24 cellular contexts compared by ENCODE assay signal in the genomic region with DNA sequence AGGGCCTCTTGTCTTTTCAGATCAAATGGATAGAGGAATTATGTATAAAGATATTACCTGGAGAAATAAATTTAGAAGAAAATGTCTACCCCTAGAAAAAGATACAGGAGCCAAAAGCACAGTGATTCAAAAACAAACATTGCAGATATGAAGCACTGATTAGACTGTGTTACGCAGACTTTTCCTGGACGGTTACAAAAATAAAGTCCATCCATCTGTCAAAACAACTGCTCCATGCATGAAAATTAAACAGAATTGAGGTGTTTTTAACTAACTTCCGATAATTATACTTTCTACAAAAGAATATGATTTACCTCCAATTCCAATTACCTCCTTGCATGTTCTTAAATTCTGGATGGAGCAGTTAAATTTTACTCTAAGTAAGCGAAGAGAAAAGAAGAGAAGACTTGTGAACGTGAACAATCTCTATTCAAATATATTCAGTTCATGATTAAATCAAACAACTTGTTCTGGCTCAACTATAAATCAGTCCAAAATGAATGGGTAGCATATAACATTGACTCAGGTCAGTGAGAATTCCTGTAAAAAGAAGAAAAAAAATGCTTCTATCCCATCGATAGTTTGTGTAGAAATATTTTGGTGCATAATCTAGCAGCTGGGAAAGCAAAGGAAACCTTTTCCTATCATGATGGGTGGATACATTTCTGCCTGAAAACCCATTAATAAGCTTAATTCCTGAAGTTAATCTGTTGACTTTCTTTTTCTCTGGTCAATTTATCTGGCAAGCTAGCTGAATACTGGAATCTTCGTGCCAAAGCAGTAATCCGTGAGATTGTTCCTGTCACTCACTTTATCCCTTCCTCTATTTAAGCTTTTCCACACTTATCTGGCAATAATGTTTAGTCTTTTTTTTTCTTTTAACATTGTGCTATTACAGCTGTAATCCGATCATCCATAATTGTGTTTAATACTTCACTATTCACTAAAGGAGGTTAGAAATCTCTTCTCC.
DNase-seq lines count a peak whose midpoint lies in the region; ATAC-seq and TF ChIP-seq lines count a peak whose summit lies in the region.
"Had no signal": no experiment of that assay in that cellular context is flagged by ENCODE, and none has a peak within 500 bp of the region (broad histone marks: within the 10 kb centered on the region; RNA-seq: fewer than 3 reads in every experiment).

No MANE protein-coding gene starts in this region.

- ATAC-seq in mucosa of descending colon, result no peak
- no peak for ATAC-seq in sciatic nerve
- ATAC-seq: CD8-positive, alpha-beta T cell; PC-3 had no signal

- intact Hi-C loops in mucosa of descending colon (cut with DNase I, micrococcal nuclease), result no loop called here
- intact Hi-C loops in sciatic nerve (cut with DNase I), result no loop called here

- no peak overlapping the region for H3K9ac ChIP-seq in subcutaneous abdominal adipose tissue (ENCODE audit: low read length in 5 of 5)
- H3K9ac ChIP-seq: KMS-11 had no signal

- in situ Hi-C loops in astrocyte of the spinal cord (cut with HindIII; ENCODE audit: low sequenced_read_pairs), result no loop called here

- no peaks in the 10 kb centered on the region for H3K36me3 ChIP-seq in subcutaneous abdominal adipose tissue (ENCODE audit: control insufficient read depth in 5 of 5, insufficient read depth in 5 of 5, low read length in 5 of 5)
- H3K36me3 ChIP-seq in mucosa of descending colon (ENCODE audit: low read depth), result no peaks in the 10 kb centered on the region
- H3K36me3 ChIP-seq: neutrophil had no signal

- H3K4me3 ChIP-seq in astrocyte of the spinal cord (ENCODE audit: low read depth, low read length), result no peak overlapping the region
- no peak overlapping the region for H3K4me3 ChIP-seq in subcutaneous abdominal adipose tissue (ENCODE audit: low read depth in 1 of 5, low read length in 5 of 5)
- no peak overlapping the region for H3K4me3 ChIP-seq in mucosa of descending colon
- H3K4me3 ChIP-seq: testis had no signal

- POLR2A ChIA-PET in HEK293T (lab: Yijun Ruan, JAX), result interaction anchor here (0.7 kb wide), 1 partner anchor 17 kb away, joined by 3 read pairs; no protein-coding TSS in a partner anchor

- H3K9me3 ChIP-seq in subcutaneous abdominal adipose tissue (ENCODE audit: control insufficient read depth in 5 of 5, low read length in 5 of 5) (no peaks in the 10 kb centered on the region), mucosa of descending colon (no peaks in the 10 kb centered on the region)
- H3K9me3 ChIP-seq: neutrophil, testis had no signal

- H3K4me1 ChIP-seq in subcutaneous abdominal adipose tissue (ENCODE audit: control insufficient read depth in 5 of 5, insufficient read depth in 5 of 5, low read length in 5 of 5), result peaks cover 2 to 33% (median 24%) of the 10 kb centered on the region in 5 donors
- H3K4me1 ChIP-seq in mucosa of descending colon (ENCODE audit: low read depth), result no peaks in the 10 kb centered on the region
- H3K4me1 ChIP-seq: testis had no signal

- peak overlapping the region; percentile 67 for H3K27ac ChIP-seq in subcutaneous abdominal adipose tissue (ENCODE audit: low read depth, low read length)
- H3K27ac ChIP-seq: KMS-11, neutrophil, testis had no signal

- H3K27me3 ChIP-seq in subcutaneous abdominal adipose tissue (ENCODE audit: control insufficient read depth in 5 of 5, insufficient read depth in 4 of 5, low read length in 5 of 5), result no peaks in the 10 kb centered on the region
- H3K27me3 ChIP-seq: neutrophil, testis had no signal

- DNase-seq in HEK293T (ENCODE audit: extremely low spot score) (no peak), astrocyte of the spinal cord (ENCODE audit: low read depth, low spot score) (peak; percentile 5), iris pigment epithelial cell (ENCODE audit: low read depth) (peak; percentile 55), NCI-H1048 (lab: John Stamatoyannopoulos, UW) (no peak), mucosa of descending colon (no peak), sciatic nerve (ENCODE audit: low spot score) (no peak)
- DNase-seq: activated B cell treated with CpG ODN at 0.5 μM for 24 hours; activated CD4-positive, alpha-beta memory T cell treated with anti-CD3 and anti-CD28 coated beads, Interleukin-2, amount 10 ng/mL, durations not matched to agents 7 days and 5 days; activated naive CD4-positive, alpha-beta T cell treated with Interleukin-2 at 50 U/mL for 16 hours; activated T-cell treated with anti-CD3 and anti-CD28 coated beads, Interleukin-2, amount 50 U/mL, for 1 hour; CD8-positive, alpha-beta T cell; cortex of kidney; left colon; midbrain; MV-4-11; NCI-H2029 treated with DMSO at 0.1 percent for 48 hours; NCI-H526 treated with DMSO at 0.1 percent for 48 hours; PC-3; retina; stimulated activated CD4-positive, alpha-beta T cell treated with anti-CD3 and anti-CD28 coated beads, Interleukin-15, amount 100 ng/mL, for 24 hours; testis had no signal

- CTCF ChIA-PET in HEK293T (lab: Yijun Ruan, JAX), result interaction anchor here (1.0 kb wide), 1 partner anchor 10 kb away, joined by 4 read pairs; no protein-coding TSS in a partner anchor

- no peak for TF ChIP-seq CTCF in astrocyte of the spinal cord (IDR thresholded peaks at IDR 0.05; ENCODE audit: low read depth, low read length)
- no peak for TF ChIP-seq CTCF in mucosa of descending colon (IDR thresholded peaks at IDR 0.05)

TF ChIP-seq in HEK293T, 16 proteins besides CTCF, POLR2A, EP300 and RAD21:
- TF ChIP-seq, protein P1, sequence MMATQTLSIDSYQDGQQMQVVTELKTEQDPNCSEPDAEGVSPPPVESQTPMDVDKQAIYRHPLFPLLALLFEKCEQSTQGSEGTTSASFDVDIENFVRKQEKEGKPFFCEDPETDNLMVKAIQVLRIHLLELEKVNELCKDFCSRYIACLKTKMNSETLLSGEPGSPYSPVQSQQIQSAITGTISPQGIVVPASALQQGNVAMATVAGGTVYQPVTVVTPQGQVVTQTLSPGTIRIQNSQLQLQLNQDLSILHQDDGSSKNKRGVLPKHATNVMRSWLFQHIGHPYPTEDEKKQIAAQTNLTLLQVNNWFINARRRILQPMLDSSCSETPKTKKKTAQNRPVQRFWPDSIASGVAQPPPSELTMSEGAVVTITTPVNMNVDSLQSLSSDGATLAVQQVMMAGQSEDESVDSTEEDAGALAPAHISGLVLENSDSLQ (IDR thresholded peaks at IDR 0.05), result peak; percentile 40; the same call in 1 of the 2 replicates
- TF ChIP-seq LEF1 (IDR thresholded peaks at IDR 0.05; ENCODE audit: borderline replicate concordance) (no peak), ZNF384 (IDR thresholded peaks at IDR 0.05) (no peak)

Comparison
In these comparisons a context has a peak if more than half of its experiments do, and no peak if none do; other contexts are left out.
1. DNase-seq: peak in astrocyte of the spinal cord (single experiment) and iris pigment epithelial cell (single experiment); none in HEK293T (single experiment), NCI-H1048 (single experiment), mucosa of descending colon (0 of 3) and sciatic nerve (single experiment).